1 cellular context compared by ENCODE assay signal in genomic region chr14:73958591-73958990, GRCh38.
TF ChIP-seq lines count a peak whose summit lies in the region.

No MANE protein-coding gene starts in this region.

TF ChIP-seq in WTC11, 78 proteins besides CTCF, POLR2A, EP300 and RAD21 (continued from another document):
- TF ChIP-seq ZNF532 (CRISPR knock-in tag; IDR thresholded peaks at IDR 0.05; ENCODE audit: borderline replicate concordance) (no peak), SP1 (CRISPR knock-in tag; conservative IDR thresholded peaks at IDR 0.05) (no peak), GTF2I (CRISPR knock-in tag; conservative IDR thresholded peaks at IDR 0.05) (no peak), NR1H2 (CRISPR knock-in tag; IDR thresholded peaks at IDR 0.05) (no peak), ZNF121 (CRISPR knock-in tag; IDR thresholded peaks at IDR 0.05) (no peak), GABPB1 (CRISPR knock-in tag; IDR thresholded peaks at IDR 0.05) (no peak), HMGXB4 (CRISPR knock-in tag; IDR thresholded peaks at IDR 0.05) (no peak), ATF1 (CRISPR knock-in tag; IDR thresholded peaks at IDR 0.05) (no peak), PREB (CRISPR knock-in tag; IDR thresholded peaks at IDR 0.05; ENCODE audit: borderline replicate concordance) (no peak), E2F4 (CRISPR knock-in tag; IDR thresholded peaks at IDR 0.05; ENCODE audit: borderline replicate concordance, low read depth) (no peak)
TF ChIP-seq in WTC11: peak in this region for 0.
